8 cellular contexts compared by ENCODE assay signal in genomic region chr10:103333934-103334520, GRCh38. TPM values are rescaled to one million over a fixed set of nuclear protein-coding genes. Genes with fewer than 3 reads are reported as not detected.
DNase-seq lines count a peak whose midpoint lies in the region; ATAC-seq and TF ChIP-seq lines count a peak whose summit lies in the region.

No MANE protein-coding gene starts in this region.

- H3K4me3 Mint-ChIP-seq in activated CD8-positive, alpha-beta T cell treated with anti-CD3 and anti-CD28 coated beads for 36 hours = no peak overlapping the region
- no peak overlapping the region for H3K4me3 Mint-ChIP-seq in activated CD8-positive, alpha-beta T cell treated with anti-CD3 and anti-CD28 coated beads, Interleukin-2, amount 10 ng/mL, durations not matched to agents 7 days and 5 days

- no peaks in the 10 kb centered on the region for H3K4me1 ChIP-seq in thyroid gland

- H3K27me3 Mint-ChIP-seq in activated CD8-positive, alpha-beta T cell treated with anti-CD3 and anti-CD28 coated beads for 36 hours = no peaks in the 10 kb centered on the region
- H3K27me3 Mint-ChIP-seq in activated CD8-positive, alpha-beta T cell treated with anti-CD3 and anti-CD28 coated beads, Interleukin-2, amount 10 ng/mL, durations not matched to agents 7 days and 5 days (ENCODE audit: low read depth) = no peaks in the 10 kb centered on the region

- no peak for TF ChIP-seq POLR2A in thyroid gland (IDR thresholded peaks at IDR 0.05)

- WGBS in thyroid gland, 2 donors = 91 to 92% methylated on average over 2 of the region's 2 CpGs

- CTCF ChIA-PET in activated CD8-positive, alpha-beta T cell treated with anti-CD3 and anti-CD28 coated beads for 36 hours (lab: Charles Lee) = interaction anchor here (0.9 to 2.5 kb wide), 23 partner anchors 9 to 416 kb away, joined by 3 to 19 read pairs (median 4); partner anchors contain the start of genes ATP5MK, CNNM2, NT5C2 and PCGF6
- CTCF ChIA-PET in activated CD8-positive, alpha-beta T cell treated with anti-CD3 and anti-CD28 coated beads, Interleukin-2, amount 10 ng/mL, durations not matched to agents 7 days and 5 days (lab: Charles Lee) = interaction anchor here (0.9 to 3.1 kb wide), 18 partner anchors 9 to 498 kb away, joined by 3 to 17 read pairs (median 5); partner anchors contain the start of genes CNNM2, CYP17A1, PCGF6 and TAF5

- peaks cover 7 to 8% of the 10 kb centered on the region in 2 donors for H3K36me3 ChIP-seq in thyroid gland

- H3K4me3 ChIP-seq in fibroblast of the aortic adventitia (ENCODE audit: low read depth, low read length) = no peak overlapping the region
- H3K4me3 ChIP-seq in thyroid gland (replicated peaks in 1 of 3) = no peak overlapping the region

- H3K27ac ChIP-seq in thyroid gland = no peak overlapping the region

- peak; percentile 72 for TF ChIP-seq CTCF in activated CD8-positive, alpha-beta T cell treated with anti-CD3 and anti-CD28 coated beads for 36 hours (IDR thresholded peaks at IDR 0.05)
- TF ChIP-seq CTCF in fibroblast of the aortic adventitia (IDR thresholded peaks at IDR 0.05; ENCODE audit: insufficient read depth, low read length) (peak; percentile 66), thyroid gland (IDR thresholded peaks at IDR 0.05) (peak in 5 of 6 experiments; percentile 28 to 59 (median 44))

- intact Hi-C loops in activated CD8-positive, alpha-beta T cell treated with anti-CD3 and anti-CD28 coated beads for 36 hours (cut with micrococcal nuclease) = no loop called here
- intact Hi-C loops in thyroid gland (cut with DNase I) = no loop called here

- no peak for ATAC-seq in activated CD8-positive, alpha-beta T cell treated with anti-CD3 and anti-CD28 coated beads for 36 hours
- ATAC-seq in activated CD8-positive, alpha-beta T cell treated with anti-CD3 and anti-CD28 coated beads, Interleukin-2, amount 10 ng/mL, durations not matched to agents 7 days and 5 days = no peak
- ATAC-seq in GM19351 (IDR thresholded peaks at IDR 0.05; ENCODE audit: unreplicated experiment) = no peak
- ATAC-seq in GM18520 (IDR thresholded peaks at IDR 0.05; ENCODE audit: unreplicated experiment) = no peak

- H3K27me3 ChIP-seq in thyroid gland = no peaks in the 10 kb centered on the region

- H3K36me3 Mint-ChIP-seq in activated CD8-positive, alpha-beta T cell treated with anti-CD3 and anti-CD28 coated beads for 36 hours (ENCODE audit: low read depth) = peaks cover 26% of the 10 kb centered on the region
- H3K36me3 Mint-ChIP-seq in activated CD8-positive, alpha-beta T cell treated with anti-CD3 and anti-CD28 coated beads, Interleukin-2, amount 10 ng/mL, durations not matched to agents 7 days and 5 days (ENCODE audit: low read depth) = peaks cover 35% of the 10 kb centered on the region

- POLR2A ChIA-PET in activated CD8-positive, alpha-beta T cell treated with anti-CD3 and anti-CD28 coated beads for 36 hours (lab: Charles Lee) = interaction anchor here (0.5 to 1.7 kb wide), 5 partner anchors 9 to 339 kb away, joined by 3 to 5 read pairs (median 3); no protein-coding TSS in a partner anchor
- POLR2A ChIA-PET in activated CD8-positive, alpha-beta T cell treated with anti-CD3 and anti-CD28 coated beads, Interleukin-2, amount 10 ng/mL, durations not matched to agents 7 days and 5 days (lab: Charles Lee) = no interaction called here

- H3K9me3 Mint-ChIP-seq in activated CD8-positive, alpha-beta T cell treated with anti-CD3 and anti-CD28 coated beads for 36 hours = no peaks in the 10 kb centered on the region
- H3K9me3 Mint-ChIP-seq in activated CD8-positive, alpha-beta T cell treated with anti-CD3 and anti-CD28 coated beads, Interleukin-2, amount 10 ng/mL, durations not matched to agents 7 days and 5 days (ENCODE audit: insufficient read depth) = no peaks in the 10 kb centered on the region

- DNase-seq in activated CD8-positive, alpha-beta T cell treated with anti-CD3 and anti-CD28 coated beads for 36 hours = no peak
- no peak for DNase-seq in activated CD8-positive, alpha-beta T cell treated with anti-CD3 and anti-CD28 coated beads, Interleukin-2, amount 10 ng/mL, durations not matched to agents 7 days and 5 days
- DNase-seq in NOMO-1 treated with DMSO at 0.1 percent for 48 hours (lab: John Stamatoyannopoulos, UW; ENCODE audit: unreplicated experiment) = peak; percentile 31
- DNase-seq in fibroblast of the aortic adventitia (ENCODE audit: low read depth) = peak; percentile 52
- no peak for DNase-seq in thyroid gland
- DNase-seq in stimulated activated CD4-positive, alpha-beta T cell treated with anti-CD3 and anti-CD28 coated beads, Interleukin-2, amount 100 ng/mL, for 24 hours = no peak

- no peak overlapping the region for H3K27ac Mint-ChIP-seq in activated CD8-positive, alpha-beta T cell treated with anti-CD3 and anti-CD28 coated beads for 36 hours
- no peak overlapping the region for H3K27ac Mint-ChIP-seq in activated CD8-positive, alpha-beta T cell treated with anti-CD3 and anti-CD28 coated beads, Interleukin-2, amount 10 ng/mL, durations not matched to agents 7 days and 5 days

- H3K9me3 ChIP-seq in thyroid gland = no peaks in the 10 kb centered on the region

- no peaks in the 10 kb centered on the region for H3K4me1 Mint-ChIP-seq in activated CD8-positive, alpha-beta T cell treated with anti-CD3 and anti-CD28 coated beads for 36 hours (ENCODE audit: low read depth)
- H3K4me1 Mint-ChIP-seq in activated CD8-positive, alpha-beta T cell treated with anti-CD3 and anti-CD28 coated beads, Interleukin-2, amount 10 ng/mL, durations not matched to agents 7 days and 5 days (ENCODE audit: low read depth) = no peaks in the 10 kb centered on the region

RNA-seq across cellular contexts. Expression of gene PCGF6, which starts 16.9 kb away (rescaled TPM):
- 10 to 100 TPM; 13.3 to 14.5 TPM for total RNA-seq in activated CD8-positive, alpha-beta T cell treated with anti-CD3 and anti-CD28 coated beads for 36 hours
- 10 to 100 TPM; 14.9 to 17.2 TPM for total RNA-seq in activated CD8-positive, alpha-beta T cell treated with anti-CD3 and anti-CD28 coated beads, Interleukin-2, amount 10 ng/mL, durations not matched to agents 7 days and 5 days
- total RNA-seq in fibroblast of the aortic adventitia (ENCODE audit: low replicate concordance) (16.4 and 64.0 TPM in 2 replicates), thyroid gland (10 to 100 TPM in 1 of 4 donors, 1 to 10 TPM in 3; 5.8 to 10.8 (median 9.6) TPM)

RNA-seq across cellular contexts. Expression of gene TAF5, which starts 33.7 kb away (rescaled TPM):
- 10 to 100 TPM; 11.1 to 13.0 TPM for total RNA-seq in activated CD8-positive, alpha-beta T cell treated with anti-CD3 and anti-CD28 coated beads for 36 hours
- 10 to 100 TPM; 14.5 to 14.8 TPM for total RNA-seq in activated CD8-positive, alpha-beta T cell treated with anti-CD3 and anti-CD28 coated beads, Interleukin-2, amount 10 ng/mL, durations not matched to agents 7 days and 5 days
- total RNA-seq in fibroblast of the aortic adventitia (ENCODE audit: low replicate concordance) = 3.8 and 5.6 TPM in 2 replicates
- total RNA-seq in thyroid gland = 1 to 10 TPM; 4.0 to 7.0 (median 6.2) TPM

RNA-seq across cellular contexts. Expression of gene INA, which starts 57.1 kb away (rescaled TPM):
- total RNA-seq in activated CD8-positive, alpha-beta T cell treated with anti-CD3 and anti-CD28 coated beads for 36 hours = under 1 TPM; 0.25 to 0.27 TPM
- under 1 TPM in 1 of 2 experiments, not detected in 1; 0.08 TPM for total RNA-seq in activated CD8-positive, alpha-beta T cell treated with anti-CD3 and anti-CD28 coated beads, Interleukin-2, amount 10 ng/mL, durations not matched to agents 7 days and 5 days
- total RNA-seq in fibroblast of the aortic adventitia (ENCODE audit: low replicate concordance) = 0.33 and 0.90 TPM in 2 replicates
- under 1 TPM in 2 of 4 donors, not detected in 2; 0.17 to 0.59 TPM for total RNA-seq in thyroid gland

Comparison
In these comparisons a context has a peak if more than half of its experiments do, and no peak if none do; other contexts are left out.
1. DNase-seq: peak in NOMO-1 treated with DMSO at 0.1 percent for 48 hours (single experiment) and fibroblast of the aortic adventitia (single experiment); none in activated CD8-positive, alpha-beta T cell treated with anti-CD3 and anti-CD28 coated beads for 36 hours (single experiment), activated CD8-positive, alpha-beta T cell treated with anti-CD3 and anti-CD28 coated beads, Interleukin-2, amount 10 ng/mL, durations not matched to agents 7 days and 5 days (single experiment), thyroid gland (0 of 2) and stimulated activated CD4-positive, alpha-beta T cell treated with anti-CD3 and anti-CD28 coated beads, Interleukin-2, amount 100 ng/mL, for 24 hours (0 of 2).
2. Peak in every context shown above with its lines, with median percentiles within 50 percentile points of each other: CTCF ChIP-seq.